20 cellular contexts compared by ENCODE assay signal in the genomic region with DNA sequence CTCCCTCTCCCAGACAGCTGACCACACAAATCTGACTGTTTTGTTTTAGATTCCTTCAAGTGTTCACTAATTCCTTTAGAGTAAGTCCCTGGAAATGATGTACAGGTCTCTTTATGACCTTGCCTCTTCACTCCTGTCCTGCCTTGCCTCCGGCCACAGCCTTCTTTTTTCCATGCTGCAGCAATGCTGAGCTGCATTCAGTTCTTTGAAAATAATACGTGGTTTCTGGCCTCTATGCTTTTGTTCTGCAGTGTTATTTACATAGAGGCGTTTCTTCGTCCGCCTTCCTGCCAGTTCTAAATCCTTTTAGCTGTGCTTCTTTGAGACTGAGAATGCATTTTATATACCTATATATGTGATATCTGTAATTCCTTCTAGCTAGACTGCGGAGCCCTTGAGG.
"Had no signal": no experiment of that assay in that cellular context is flagged by ENCODE, and none has a peak within 500 bp of the region (broad histone marks: within the 10 kb centered on the region; RNA-seq: fewer than 3 reads in every experiment).

No MANE protein-coding gene starts in this region.

- H3K27me3 Mint-ChIP-seq: type B pancreatic cell had no signal

- H3K27ac ChIP-seq: colonic mucosa, neutrophil, ovary, right atrium auricular region, sigmoid colon, skin epidermis, suprapubic skin, thyroid gland, uterus had no signal

- H3K27me3 ChIP-seq: colonic mucosa, neutrophil, ovary, right atrium auricular region, sigmoid colon, suprapubic skin, thyroid gland, uterus had no signal

- H3K36me3 ChIP-seq: colonic mucosa, neutrophil, ovary, right atrium auricular region, sigmoid colon, suprapubic skin, thyroid gland, uterus had no signal

- H3K36me3 Mint-ChIP-seq: natural killer cell treated with Interleukin-12 subunit alpha and Interleukin-12 subunit beta and Interleukin-15 and Interleukin-18, amount 100 ng/mL, for 72 hours; type B pancreatic cell had no signal

- H3K27ac Mint-ChIP-seq: natural killer cell treated with Interleukin-12 subunit alpha and Interleukin-12 subunit beta and Interleukin-15 and Interleukin-18, amount 100 ng/mL, for 72 hours; type B pancreatic cell had no signal

- H3K4me3 ChIP-seq: colonic mucosa, ovary, right atrium auricular region, sigmoid colon, skin epidermis, suprapubic skin, thyroid gland, uterus had no signal

- ATAC-seq: natural killer cell treated with Interleukin-12 subunit alpha and Interleukin-12 subunit beta and Interleukin-15 and Interleukin-18, amount 100 ng/mL, for 72 hours; stimulated activated naive CD8-positive, alpha-beta T cell treated with anti-CD3 and anti-CD28 coated beads, Interleukin-15, Interleukin-2, amounts not matched to agents 100 U/mL and 50 U/mL, for 24 hours had no signal

- H3K9me3 Mint-ChIP-seq: natural killer cell treated with Interleukin-12 subunit alpha and Interleukin-12 subunit beta and Interleukin-15 and Interleukin-18, amount 100 ng/mL, for 72 hours had no signal

- H3K4me1 ChIP-seq: colonic mucosa had no signal

- H3K4me3 Mint-ChIP-seq: natural killer cell treated with Interleukin-12 subunit alpha and Interleukin-12 subunit beta and Interleukin-15 and Interleukin-18, amount 100 ng/mL, for 72 hours; type B pancreatic cell had no signal

- DNase-seq: colonic mucosa; dermis blood vessel endothelial cell; erythroblast; foreskin melanocyte; head of caudate nucleus; hypothalamus; kidney glomerular epithelial cell; mammary epithelial cell; ovary; sigmoid colon; stimulated activated CD4-positive, alpha-beta T cell treated with anti-CD3 and anti-CD28 coated beads, Interleukin-12 subunit alpha, Interleukin-12 subunit beta, amount 100 ng/mL, for 4 hours; stimulated activated naive CD8-positive, alpha-beta T cell treated with anti-CD3 and anti-CD28 coated beads, Interleukin-15, Interleukin-2, amounts not matched to agents 100 U/mL and 50 U/mL, for 24 hours; thyroid gland; uterus had no signal

- H3K9me3 ChIP-seq: colonic mucosa, neutrophil, ovary, right atrium auricular region, sigmoid colon, suprapubic skin, thyroid gland, uterus had no signal
